Comparison of ENCODE assay signal across 19 cellular contexts in the genomic region with DNA sequence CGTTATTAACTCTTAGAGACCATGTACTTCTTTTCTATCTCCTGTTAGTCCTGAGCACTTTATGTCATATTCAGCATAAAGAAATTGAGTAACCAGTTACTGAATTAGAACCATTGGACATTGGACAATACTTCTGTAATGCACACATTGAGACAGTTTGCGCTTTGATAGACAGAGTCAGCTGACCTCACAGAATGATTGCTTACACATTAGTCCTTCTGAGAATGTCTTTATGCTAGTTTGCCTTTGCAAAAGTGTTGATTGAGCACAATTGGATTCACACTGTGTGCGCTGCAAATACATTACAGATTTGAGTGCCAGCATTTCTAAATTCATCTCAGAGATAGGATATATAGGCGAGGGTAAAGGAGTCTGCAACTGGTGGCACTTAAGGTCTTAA.
"Had no signal": no experiment of that assay in that cellular context is flagged by ENCODE, and none has a peak within 500 bp of the region (broad histone marks: within the 10 kb centered on the region; RNA-seq: fewer than 3 reads in every experiment).

No MANE protein-coding gene starts in this region.

- H3K27ac ChIP-seq: body of pancreas, foreskin keratinocyte, pancreas, transverse colon had no signal

- H3K27me3 ChIP-seq: body of pancreas, foreskin keratinocyte, pancreas, transverse colon had no signal

- H3K9me3 Mint-ChIP-seq: activated CD4-positive, alpha-beta T cell treated with anti-CD3 and anti-CD28 coated beads, Interleukin-2, amount 10 ng/mL, durations not matched to agents 24 days and 14 days; immature natural killer cell; stimulated activated effector memory CD8-positive, alpha-beta T cell treated with anti-CD3 and anti-CD28 coated beads, Interleukin-12 subunit alpha, Interleukin-12 subunit beta, amount 100 ng/mL, for 72 hours had no signal

- H3K36me3 Mint-ChIP-seq: activated naive CD8-positive, alpha-beta T cell; immature natural killer cell; stimulated activated effector memory CD8-positive, alpha-beta T cell treated with anti-CD3 and anti-CD28 coated beads, Interleukin-12 subunit alpha, Interleukin-12 subunit beta, amount 100 ng/mL, for 72 hours had no signal

- DNase-seq: activated CD4-positive, alpha-beta T cell treated with anti-CD3 and anti-CD28 coated beads, Interleukin-2, amount 10 ng/mL, durations not matched to agents 24 days and 14 days; activated CD4-positive, CD25-positive, alpha-beta regulatory T cell; activated CD8-positive, alpha-beta T cell treated with anti-CD3 and anti-CD28 coated beads, Interleukin-2, amount 10 ng/mL, durations not matched to agents 7 days and 5 days; activated gamma-delta T cell treated with Interleukin-2 at 50 U/mL for 16 hours; amniotic stem cell; body of pancreas; central memory CD4-positive, alpha-beta T cell; effector memory CD4-positive, alpha-beta T cell; foreskin keratinocyte; immature natural killer cell; left colon; pancreas; retina; T-helper 17 cell; transverse colon had no signal

- H3K27me3 Mint-ChIP-seq: activated naive CD8-positive, alpha-beta T cell; T-helper 17 cell had no signal

- FAIRE-seq: pancreas had no signal

- H3K4me3 Mint-ChIP-seq: activated CD4-positive, alpha-beta T cell treated with anti-CD3 and anti-CD28 coated beads, Interleukin-2, amount 10 ng/mL, durations not matched to agents 24 days and 14 days; activated CD8-positive, alpha-beta T cell treated with anti-CD3 and anti-CD28 coated beads, Interleukin-2, amount 10 ng/mL, durations not matched to agents 7 days and 5 days; activated naive CD8-positive, alpha-beta T cell; immature natural killer cell; stimulated activated effector memory CD8-positive, alpha-beta T cell treated with anti-CD3 and anti-CD28 coated beads, Interleukin-12 subunit alpha, Interleukin-12 subunit beta, amount 100 ng/mL, for 72 hours; T-helper 17 cell had no signal

- H3K36me3 ChIP-seq: pancreas, transverse colon had no signal

- H3K27ac Mint-ChIP-seq: activated CD4-positive, alpha-beta T cell treated with anti-CD3 and anti-CD28 coated beads, Interleukin-2, amount 10 ng/mL, durations not matched to agents 24 days and 14 days; activated CD8-positive, alpha-beta T cell treated with anti-CD3 and anti-CD28 coated beads, Interleukin-2, amount 10 ng/mL, durations not matched to agents 7 days and 5 days; activated naive CD8-positive, alpha-beta T cell; immature natural killer cell; stimulated activated effector memory CD8-positive, alpha-beta T cell treated with anti-CD3 and anti-CD28 coated beads, Interleukin-12 subunit alpha, Interleukin-12 subunit beta, amount 100 ng/mL, for 72 hours; T-helper 17 cell had no signal

- H3K9me3 ChIP-seq: body of pancreas, pancreas, transverse colon had no signal

- ATAC-seq: activated CD8-positive, alpha-beta T cell treated with anti-CD3 and anti-CD28 coated beads, Interleukin-2, amount 10 ng/mL, durations not matched to agents 7 days and 5 days; body of pancreas; foreskin keratinocyte; left colon; pancreas; SK-N-SH treated with all-trans-retinoic acid at 6 μM for 48 hours; stimulated activated effector memory CD8-positive, alpha-beta T cell treated with anti-CD3 and anti-CD28 coated beads, Interleukin-12 subunit alpha, Interleukin-12 subunit beta, amount 100 ng/mL, for 72 hours; T-helper 17 cell had no signal

- H3K4me3 ChIP-seq: body of pancreas, lung, pancreas, transverse colon had no signal
